21 cellular contexts compared by ENCODE assay signal in genomic region chr11:3964056-3964455, GRCh38.
DNase-seq lines count a peak whose midpoint lies in the region; ATAC-seq, FAIRE-seq and TF ChIP-seq lines count a peak whose summit lies in the region.
"Had no signal": no experiment of that assay in that cellular context is flagged by ENCODE, and none has a peak within 500 bp of the region (broad histone marks: within the 10 kb centered on the region; RNA-seq: fewer than 3 reads in every experiment).

No MANE protein-coding gene starts in this region.

- H4K20me1 ChIP-seq in keratinocyte (ENCODE audit: control insufficient read depth, extremely low read depth, insufficient read depth, low read length), result no peaks in the 10 kb centered on the region

- no peaks in the 10 kb centered on the region for H3K36me3 Mint-ChIP-seq in Caco-2 (ENCODE audit: insufficient read depth, unreplicated experiment)
- H3K36me3 Mint-ChIP-seq in activated T-helper 1 cell treated with anti-CD3 and anti-CD28 coated beads, Interleukin-12 subunit alpha, Interleukin-12 subunit beta, Interleukin-2, Interleukin-4 antibody, amounts not matched to agents 30 ng/mL and 10 ng/mL and 1 ng/mL, durations not matched to agents 14 hours and 24 hours and 36 hours (ENCODE audit: low read depth), result peaks cover 29% of the 10 kb centered on the region

- no peak overlapping the region for H3K27ac ChIP-seq in keratinocyte (ENCODE audit: control insufficient read depth, insufficient read depth, low read length)
- H3K27ac ChIP-seq: KMS-11 had no signal

- H3K9me3 ChIP-seq in Caco-2 (no peaks in the 10 kb centered on the region), keratinocyte (ENCODE audit: control insufficient read depth, low read depth, low read length) (no peaks in the 10 kb centered on the region)

- H3K27me3 ChIP-seq in Caco-2 (replicated peaks; ENCODE audit: control insufficient read depth, insufficient read depth, low read length), result no peaks in the 10 kb centered on the region
- H3K27me3 ChIP-seq in keratinocyte (ENCODE audit: control insufficient read depth, extremely low read depth, insufficient read depth, low read length), result no peaks in the 10 kb centered on the region

- no peak overlapping the region for H2AFZ ChIP-seq in keratinocyte (ENCODE audit: control insufficient read depth, low read length)

- FAIRE-seq in H54 (lab: Jason Lieb, UNC) (peak; percentile 61), keratinocyte (lab: Jason Lieb, UNC) (peak; percentile 20)
- FAIRE-seq: D721Med, GM12878, GM18507 had no signal

- no peak overlapping the region for H3K4me3 ChIP-seq in Caco-2 (ENCODE audit: low read depth, low read length)
- no peak overlapping the region for H3K4me3 ChIP-seq in keratinocyte (ENCODE audit: control insufficient read depth in 2 of 3, extremely low read depth in 1 of 3, insufficient read depth in 2 of 3, low read depth in 1 of 3, low read length in 3 of 3)
- H3K4me3 ChIP-seq: GM12878 had no signal

- dilution Hi-C loops in keratinocyte (cut with MboI; ENCODE audit: extremely low pct_ligation_motif_present, low sequenced_read_pairs), result loop anchor here (25.0 kb wide), 1 partner anchor 98 kb away; no protein-coding TSS in a partner anchor

- H3K36me3 ChIP-seq in Caco-2 (ENCODE audit: control insufficient read depth, insufficient read depth, low read length) (no peaks in the 10 kb centered on the region), keratinocyte (ENCODE audit: control insufficient read depth in 2 of 2, extremely low read depth in 1 of 2, insufficient read depth in 2 of 2, low read length in 2 of 2) (peaks cover 0 to 3% of the 10 kb centered on the region in 2 experiments)

- H3K4me2 ChIP-seq in keratinocyte (ENCODE audit: control insufficient read depth, extremely low read depth, insufficient read depth, low read depth, low read length), result no peak overlapping the region
- H3K4me2 ChIP-seq: KMS-11 had no signal

- H3K4me3 Mint-ChIP-seq in Caco-2 (ENCODE audit: unreplicated experiment), result no peak overlapping the region
- H3K4me3 Mint-ChIP-seq in activated T-helper 1 cell treated with anti-CD3 and anti-CD28 coated beads, Interleukin-12 subunit alpha, Interleukin-12 subunit beta, Interleukin-2, Interleukin-4 antibody, amounts not matched to agents 30 ng/mL and 10 ng/mL and 1 ng/mL, durations not matched to agents 14 hours and 24 hours and 36 hours, result no peak overlapping the region
- H3K4me3 Mint-ChIP-seq: B cell; CD4-positive, alpha-beta T cell had no signal

- no peaks in the 10 kb centered on the region for H3K9me3 Mint-ChIP-seq in Caco-2 (ENCODE audit: unreplicated experiment)
- H3K9me3 Mint-ChIP-seq in activated T-helper 1 cell treated with anti-CD3 and anti-CD28 coated beads, Interleukin-12 subunit alpha, Interleukin-12 subunit beta, Interleukin-2, Interleukin-4 antibody, amounts not matched to agents 30 ng/mL and 10 ng/mL and 1 ng/mL, durations not matched to agents 14 hours and 24 hours and 36 hours, result no peaks in the 10 kb centered on the region
- H3K9me3 Mint-ChIP-seq: CD4-positive, alpha-beta T cell had no signal

- peak overlapping the region; percentile 53 for H3K27ac Mint-ChIP-seq in Caco-2 (ENCODE audit: unreplicated experiment)
- H3K27ac Mint-ChIP-seq in activated T-helper 1 cell treated with anti-CD3 and anti-CD28 coated beads, Interleukin-12 subunit alpha, Interleukin-12 subunit beta, Interleukin-2, Interleukin-4 antibody, amounts not matched to agents 30 ng/mL and 10 ng/mL and 1 ng/mL, durations not matched to agents 14 hours and 24 hours and 36 hours, result no peak overlapping the region
- H3K27ac Mint-ChIP-seq: B cell had no signal

- no peaks in the 10 kb centered on the region for H3K27me3 Mint-ChIP-seq in Caco-2 (ENCODE audit: insufficient read depth, unreplicated experiment)
- H3K27me3 Mint-ChIP-seq in activated T-helper 1 cell treated with anti-CD3 and anti-CD28 coated beads, Interleukin-12 subunit alpha, Interleukin-12 subunit beta, Interleukin-2, Interleukin-4 antibody, amounts not matched to agents 30 ng/mL and 10 ng/mL and 1 ng/mL, durations not matched to agents 14 hours and 24 hours and 36 hours (ENCODE audit: insufficient read depth), result no peaks in the 10 kb centered on the region
- H3K27me3 Mint-ChIP-seq: B cell; CD4-positive, alpha-beta T cell had no signal

- DNase-seq in Caco-2 (no peak), H54 (ENCODE audit: insufficient read length, low spot score) (no peak), keratinocyte (ENCODE audit: low read depth, low spot score) (no peak), renal cortical epithelial cell (ENCODE audit: low read depth) (peak; percentile 55), NCI-H2171 treated with DMSO at 0.1 percent for 48 hours (lab: John Stamatoyannopoulos, UW) (no peak)
- no peak for DNase-seq in activated T-helper 1 cell treated with anti-CD3 and anti-CD28 coated beads, Interleukin-12 subunit alpha, Interleukin-12 subunit beta, Interleukin-2, Interleukin-4 antibody, amounts not matched to agents 30 ng/mL and 10 ng/mL and 1 ng/mL, durations not matched to agents 14 hours and 24 hours and 36 hours (ENCODE audit: low spot score)
- DNase-seq: CD4-positive, alpha-beta T cell; DND-41; GDM1; H7; NCI-H1048; NCI-H1436 treated with DMSO at 0.1 percent for 48 hours; NCI-H2081; NCI-H510A treated with DMSO at 0.1 percent for 48 hours had no signal

- no peak for ATAC-seq in GM19397 (IDR thresholded peaks at IDR 0.05; ENCODE audit: unreplicated experiment)
- ATAC-seq: GM12878, Panc1 had no signal

- peaks cover 17% of the 10 kb centered on the region for H3K79me2 ChIP-seq in keratinocyte (ENCODE audit: control insufficient read depth, insufficient read depth, low read length)

- H3K4me1 ChIP-seq in Caco-2, result peaks cover 6% of the 10 kb centered on the region; the same call in 1 of the 2 replicates
- H3K4me1 ChIP-seq in keratinocyte (ENCODE audit: control insufficient read depth, extremely low read depth, insufficient read depth, low read length), result peaks cover 15% of the 10 kb centered on the region

- peaks cover 26% of the 10 kb centered on the region for H3K4me1 Mint-ChIP-seq in Caco-2 (ENCODE audit: low read depth, unreplicated experiment)
- peaks cover 77% of the 10 kb centered on the region for H3K4me1 Mint-ChIP-seq in activated T-helper 1 cell treated with anti-CD3 and anti-CD28 coated beads, Interleukin-12 subunit alpha, Interleukin-12 subunit beta, Interleukin-2, Interleukin-4 antibody, amounts not matched to agents 30 ng/mL and 10 ng/mL and 1 ng/mL, durations not matched to agents 14 hours and 24 hours and 36 hours (ENCODE audit: low read depth)

- no peak overlapping the region for H3K9ac ChIP-seq in keratinocyte (ENCODE audit: control insufficient read depth, extremely low read depth, insufficient read depth, low read length)
- H3K9ac ChIP-seq: KMS-11 had no signal

- POLR2A ChIA-PET in Caco-2 (lab: Charles Lee), result no interaction called here

- no peak for TF ChIP-seq POLR2A in H54 (IDR thresholded peaks at IDR 0.05; ENCODE audit: low read depth, low read length)

- intact Hi-C loops in Caco-2 (cut with micrococcal nuclease; ENCODE audit: unreplicated experiment), result no loop called here
- intact Hi-C loops in activated T-helper 1 cell treated with anti-CD3 and anti-CD28 coated beads, Interleukin-12 subunit alpha, Interleukin-12 subunit beta, Interleukin-2, Interleukin-4 antibody, amounts not matched to agents 30 ng/mL and 10 ng/mL and 1 ng/mL, durations not matched to agents 14 hours and 24 hours and 36 hours (cut with micrococcal nuclease), result no loop called here

- TF ChIP-seq CTCF in Caco-2 (IDR thresholded peaks at IDR 0.05; ENCODE audit: insufficient read depth in 1 of 2, low read depth in 1 of 2, low read length in 1 of 2, severe bottlenecking in 1 of 2, unreplicated experiment in 1 of 2), result no peak
- no peak for TF ChIP-seq CTCF in keratinocyte (optimal IDR thresholded peaks at IDR 0.05 in 1 of 3, IDR thresholded peaks at IDR 0.05 in 1 of 3, conservative IDR thresholded peaks at IDR 0.05 in 1 of 3; ENCODE audit: extremely low read depth in 1 of 3, insufficient read depth in 2 of 3, low read length in 3 of 3)

- no TSS peak for BruUV-seq in Caco-2 (replicated peaks; lab: Mats Ljungman, UMichigan)

- H3K9me1 ChIP-seq in keratinocyte (ENCODE audit: control insufficient read depth, extremely low read depth, insufficient read depth, low read length), result no peaks in the 10 kb centered on the region

- CTCF ChIA-PET in Caco-2 (lab: Charles Lee), result interaction anchor here (0.7 kb wide), 1 partner anchor 21 kb away, joined by 5 read pairs; no protein-coding TSS in a partner anchor
